ENCODE assay signal across 14 cellular contexts in the genomic region with DNA sequence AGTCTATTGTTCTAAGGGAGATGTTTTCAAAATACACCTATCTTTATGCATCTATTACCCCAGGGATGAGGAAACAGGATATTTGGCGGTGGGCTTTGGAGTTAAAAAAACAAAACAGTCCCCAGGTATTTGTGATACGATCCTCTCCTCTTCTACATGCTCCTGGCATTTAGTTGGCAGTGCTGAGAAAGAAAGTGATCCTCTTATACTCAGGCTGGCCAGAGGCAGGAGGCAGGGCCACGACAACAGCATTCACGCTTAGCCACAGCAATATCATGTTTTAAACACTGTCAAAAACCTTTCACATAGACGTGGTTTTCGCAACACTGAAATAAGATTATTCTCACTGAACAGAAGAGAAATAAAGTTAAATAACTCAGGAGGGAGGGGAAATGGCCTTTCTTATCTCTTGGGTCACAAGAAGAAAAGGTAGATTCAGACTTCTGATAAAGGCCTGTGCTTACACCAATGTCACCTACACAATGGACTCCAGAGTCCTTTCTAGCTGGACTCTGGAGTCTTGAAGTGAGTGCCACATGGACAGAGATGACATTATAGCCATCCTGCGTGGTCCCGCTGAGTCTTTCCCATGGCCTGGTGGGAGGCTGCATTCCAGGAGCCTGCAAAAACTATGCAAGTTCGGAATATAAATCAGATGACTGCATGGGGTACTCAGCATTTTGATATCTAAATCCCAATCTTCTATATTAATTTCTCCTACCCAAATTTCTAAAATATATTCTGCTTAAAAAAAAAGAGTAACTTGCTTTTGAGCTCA.
DNase-seq lines count a peak whose midpoint lies in the region; ATAC-seq and FAIRE-seq lines count a peak whose summit lies in the region.
"Had no signal": no experiment of that assay in that cellular context is flagged by ENCODE, and none has a peak within 500 bp of the region (broad histone marks: within the 10 kb centered on the region; RNA-seq: fewer than 3 reads in every experiment).

No MANE protein-coding gene starts in this region.

- H3K4me3 Mint-ChIP-seq in activated CD4-positive, alpha-beta T cell treated with anti-CD3 and anti-CD28 coated beads for 36 hours, result peak overlapping the region; percentile 4

- H3K27me3 ChIP-seq in SJCRH30 (no peaks in the 10 kb centered on the region), small intestine (ENCODE audit: control insufficient read depth in 2 of 2, insufficient read depth in 2 of 2, low read length in 2 of 2) (no peaks in the 10 kb centered on the region)
- no peaks in the 10 kb centered on the region for H3K27me3 ChIP-seq in effector memory CD4-positive, alpha-beta T cell (replicated peaks; ENCODE audit: control insufficient read depth, insufficient read depth, low read length, poor library complexity, severe bottlenecking)
- H3K27me3 ChIP-seq: testis had no signal

- H3K9me3 Mint-ChIP-seq in activated CD4-positive, alpha-beta T cell treated with anti-CD3 and anti-CD28 coated beads for 36 hours (ENCODE audit: low read depth), result no peaks in the 10 kb centered on the region

- H3K27ac ChIP-seq in SJCRH30 (peak overlapping the region; percentile 83), small intestine (ENCODE audit: low read depth in 1 of 2, low read length in 1 of 2) (peak overlapping the region; percentile 38 to 62)
- H3K27ac ChIP-seq in effector memory CD4-positive, alpha-beta T cell (ENCODE audit: insufficient read depth, low read length, poor library complexity, severe bottlenecking), result peak overlapping the region; percentile 61
- H3K27ac ChIP-seq: testis had no signal

- H3K9me3 ChIP-seq in SJCRH30 (replicated peaks) (no peaks in the 10 kb centered on the region), small intestine (ENCODE audit: control insufficient read depth, low read depth) (no peaks in the 10 kb centered on the region)
- no peaks in the 10 kb centered on the region for H3K9me3 ChIP-seq in effector memory CD4-positive, alpha-beta T cell (ENCODE audit: control insufficient read depth, low read length)
- H3K9me3 ChIP-seq: testis had no signal

- intact Hi-C loops in activated CD4-positive, alpha-beta T cell treated with anti-CD3 and anti-CD28 coated beads for 36 hours (cut with DNase I, micrococcal nuclease), result loop anchor here in 1 of 2 experiments (2.0 kb wide), 1 partner anchor 15 kb away; no protein-coding TSS in a partner anchor

- no peaks in the 10 kb centered on the region for H3K36me3 ChIP-seq in SJCRH30
- no peaks in the 10 kb centered on the region for H3K36me3 ChIP-seq in effector memory CD4-positive, alpha-beta T cell (ENCODE audit: control insufficient read depth, insufficient read depth, low read length)
- H3K36me3 ChIP-seq in small intestine (ENCODE audit: control insufficient read depth in 2 of 2, insufficient read depth in 2 of 2, low read length in 2 of 2), result no peaks in the 10 kb centered on the region

- POLR2A ChIA-PET in activated CD4-positive, alpha-beta T cell treated with anti-CD3 and anti-CD28 coated beads for 36 hours (lab: Charles Lee), result no interaction called here

- 81 to 87% (median 87%) methylated on average over 9 of the region's 9 CpGs for WGBS in small intestine, 3 donors

- H3K4me3 ChIP-seq in SJCRH30, result no peak overlapping the region
- H3K4me3 ChIP-seq in effector memory CD4-positive, alpha-beta T cell (ENCODE audit: insufficient read depth, low read depth, low read length, poor library complexity, severe bottlenecking), result no peak overlapping the region
- no peak overlapping the region for H3K4me3 ChIP-seq in small intestine (ENCODE audit: low read depth in 1 of 2, low read length in 2 of 2)
- H3K4me3 ChIP-seq: testis had no signal

- peaks cover 94% of the 10 kb centered on the region for H3K4me1 Mint-ChIP-seq in activated CD4-positive, alpha-beta T cell treated with anti-CD3 and anti-CD28 coated beads for 36 hours

- peaks cover 15% of the 10 kb centered on the region for H3K36me3 Mint-ChIP-seq in activated CD4-positive, alpha-beta T cell treated with anti-CD3 and anti-CD28 coated beads for 36 hours (ENCODE audit: low read depth)

- FAIRE-seq in small intestine (lab: Jason Lieb, UNC), result no peak
- FAIRE-seq: colon had no signal

- H3K4me1 ChIP-seq in SJCRH30 (peaks cover 48% of the 10 kb centered on the region), small intestine (ENCODE audit: control insufficient read depth in 2 of 2, insufficient read depth in 1 of 2, low read depth in 1 of 2, low read length in 1 of 2) (peaks cover 0 to 9% of the 10 kb centered on the region in 2 donors)
- peaks cover 68% of the 10 kb centered on the region for H3K4me1 ChIP-seq in effector memory CD4-positive, alpha-beta T cell (ENCODE audit: control insufficient read depth, insufficient read depth, low read length, poor library complexity, severe bottlenecking)

- DNase-seq in activated CD4-positive, alpha-beta T cell treated with anti-CD3 and anti-CD28 coated beads for 36 hours, result no peak
- no peak for DNase-seq in activated CD4-positive, alpha-beta T cell treated with anti-CD3 and anti-CD28 coated beads, Interleukin-2, amount 50 U/mL, for 48 hours
- DNase-seq in SJCRH30 (peak in 1 of 2 experiments; percentile 42), small intestine (no peak), pons (ENCODE audit: low spot score) (no peak)
- no peak for DNase-seq in effector memory CD4-positive, alpha-beta T cell
- DNase-seq: activated CD8-positive, alpha-beta memory T cell treated with anti-CD3 and anti-CD28 coated beads for 24 hours; naive B cell; NCI-H1930; SHP77 treated with DMSO at 0.1 percent for 48 hours; testis had no signal

- CTCF ChIA-PET in activated CD4-positive, alpha-beta T cell treated with anti-CD3 and anti-CD28 coated beads for 36 hours (lab: Charles Lee), result interaction anchor here (0.5 to 2.6 kb wide), 7 partner anchors 9 to 81 kb away, joined by 3 to 13 read pairs (median 4); no protein-coding TSS in a partner anchor

- peak overlapping the region; percentile 82 for H3K27ac Mint-ChIP-seq in activated CD4-positive, alpha-beta T cell treated with anti-CD3 and anti-CD28 coated beads for 36 hours

- no peaks in the 10 kb centered on the region for H3K27me3 Mint-ChIP-seq in activated CD4-positive, alpha-beta T cell treated with anti-CD3 and anti-CD28 coated beads for 36 hours
- H3K27me3 Mint-ChIP-seq: naive B cell had no signal

- no peak for ATAC-seq in activated CD4-positive, alpha-beta T cell treated with anti-CD3 and anti-CD28 coated beads for 36 hours
- no peak for ATAC-seq in HG03159 (IDR thresholded peaks at IDR 0.05; ENCODE audit: unreplicated experiment)
- no peak for ATAC-seq in HG02759 (IDR thresholded peaks at IDR 0.05; ENCODE audit: unreplicated experiment)
